Comparison of ENCODE assay signal across 1 cellular context in the genomic region with DNA sequence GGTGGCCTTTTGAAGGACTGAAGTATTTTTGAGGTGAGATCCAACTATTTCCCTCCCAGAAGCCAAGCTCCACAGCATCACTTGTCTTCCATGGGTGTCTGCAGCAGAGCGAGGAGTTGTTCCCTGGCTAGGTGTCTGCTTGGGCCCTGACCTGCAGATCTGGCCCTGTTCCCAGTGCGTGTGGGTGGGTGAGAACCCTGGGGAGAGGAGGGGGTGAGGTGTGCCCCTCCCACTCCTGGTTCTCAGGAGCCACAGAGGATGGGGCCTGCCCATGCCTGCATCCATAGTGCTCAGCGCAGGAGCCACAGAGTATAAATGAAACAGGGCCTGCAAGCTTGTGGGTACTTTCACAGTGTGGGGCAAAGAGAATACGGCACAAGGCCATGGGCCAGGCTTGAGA.
TF ChIP-seq lines count a peak whose summit lies in the region.

No MANE protein-coding gene starts in this region.

TF ChIP-seq in IMR-90, 13 proteins besides CTCF, POLR2A, EP300 and RAD21:
- no peak for TF ChIP-seq SMC3 (IDR thresholded peaks at IDR 0.05; ENCODE audit: low read depth, low read length)
- TF ChIP-seq MAFK (IDR thresholded peaks at IDR 0.05; ENCODE audit: low read depth, low read length), result no peak
- no peak for TF ChIP-seq CEBPB (IDR thresholded peaks at IDR 0.05; ENCODE audit: low read depth, low read length)
- no peak for TF ChIP-seq FOS (IDR thresholded peaks at IDR 0.05; ENCODE audit: low read depth, low read length)
- TF ChIP-seq, protein P1, sequence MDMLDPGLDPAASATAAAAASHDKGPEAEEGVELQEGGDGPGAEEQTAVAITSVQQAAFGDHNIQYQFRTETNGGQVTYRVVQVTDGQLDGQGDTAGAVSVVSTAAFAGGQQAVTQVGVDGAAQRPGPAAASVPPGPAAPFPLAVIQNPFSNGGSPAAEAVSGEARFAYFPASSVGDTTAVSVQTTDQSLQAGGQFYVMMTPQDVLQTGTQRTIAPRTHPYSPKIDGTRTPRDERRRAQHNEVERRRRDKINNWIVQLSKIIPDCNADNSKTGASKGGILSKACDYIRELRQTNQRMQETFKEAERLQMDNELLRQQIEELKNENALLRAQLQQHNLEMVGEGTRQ (IDR thresholded peaks at IDR 0.05; ENCODE audit: low read depth, low read length), result no peak
- TF ChIP-seq RCOR1 (IDR thresholded peaks at IDR 0.05; ENCODE audit: insufficient replicate concordance, low read length), result no peak
- no peak for TF ChIP-seq BHLHE40 (IDR thresholded peaks at IDR 0.05; ENCODE audit: low read depth, low read length)
- TF ChIP-seq, protein P2, sequence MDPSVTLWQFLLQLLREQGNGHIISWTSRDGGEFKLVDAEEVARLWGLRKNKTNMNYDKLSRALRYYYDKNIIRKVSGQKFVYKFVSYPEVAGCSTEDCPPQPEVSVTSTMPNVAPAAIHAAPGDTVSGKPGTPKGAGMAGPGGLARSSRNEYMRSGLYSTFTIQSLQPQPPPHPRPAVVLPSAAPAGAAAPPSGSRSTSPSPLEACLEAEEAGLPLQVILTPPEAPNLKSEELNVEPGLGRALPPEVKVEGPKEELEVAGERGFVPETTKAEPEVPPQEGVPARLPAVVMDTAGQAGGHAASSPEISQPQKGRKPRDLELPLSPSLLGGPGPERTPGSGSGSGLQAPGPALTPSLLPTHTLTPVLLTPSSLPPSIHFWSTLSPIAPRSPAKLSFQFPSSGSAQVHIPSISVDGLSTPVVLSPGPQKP (IDR thresholded peaks at IDR 0.05; ENCODE audit: borderline replicate concordance, low read depth, low read length), result no peak
- TF ChIP-seq NFE2L2 (IDR thresholded peaks at IDR 0.05; ENCODE audit: low read depth, low read length), result no peak
- TF ChIP-seq CHD1 (IDR thresholded peaks at IDR 0.05; ENCODE audit: low read depth, low read length), result no peak
- no peak for TF ChIP-seq RFX5 (IDR thresholded peaks at IDR 0.05; ENCODE audit: low read depth, low read length)
- TF ChIP-seq MXI1 (IDR thresholded peaks at IDR 0.05; ENCODE audit: borderline replicate concordance, low read depth, low read length), result no peak
- TF ChIP-seq MAZ (IDR thresholded peaks at IDR 0.05; ENCODE audit: borderline replicate concordance, low read depth, low read length), result no peak
